ENCODE assay signal across 8 cellular contexts in the genomic region with DNA sequence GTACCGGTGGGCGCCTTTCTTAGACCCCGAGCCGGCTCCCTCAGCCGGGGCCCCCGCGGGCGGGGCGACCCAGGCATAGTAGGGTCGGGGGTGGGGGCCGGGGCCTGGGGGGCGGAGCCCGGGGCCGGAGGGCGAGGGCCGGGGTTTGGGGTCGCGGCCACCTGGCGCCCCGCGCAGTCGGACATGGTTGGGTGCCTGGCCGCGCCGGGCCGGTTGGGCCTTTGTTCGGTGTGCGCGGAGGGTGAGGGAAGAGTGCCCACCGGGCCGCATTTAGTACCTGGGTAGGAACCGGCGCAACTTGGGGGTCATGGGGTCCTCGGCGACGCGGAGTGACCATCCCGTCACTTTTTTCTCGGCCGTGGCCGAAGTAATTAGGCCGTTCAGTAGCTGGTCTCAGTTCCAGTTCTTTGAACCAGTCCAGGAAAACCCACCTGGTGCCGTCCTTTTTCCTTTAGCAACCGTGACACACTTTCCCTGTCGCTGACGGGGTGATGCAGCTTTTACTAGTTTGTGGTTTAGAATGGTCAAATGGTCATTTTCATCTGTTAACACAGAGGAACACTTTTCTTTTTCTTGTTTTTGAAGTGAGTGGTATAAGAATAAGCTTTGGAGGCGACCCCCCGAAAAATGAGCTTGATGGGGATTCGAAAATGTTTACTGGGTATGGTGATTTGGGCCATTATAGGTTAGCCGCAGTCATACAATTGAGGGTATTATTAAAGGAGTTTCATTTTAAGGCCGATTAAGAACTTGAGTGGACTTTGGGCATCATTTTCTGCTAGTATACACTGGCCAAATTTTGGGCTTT. TPM values are rescaled to one million over a fixed set of nuclear protein-coding genes. Genes with fewer than 3 reads are reported as not detected.
DNase-seq lines count a peak whose midpoint lies in the region; ATAC-seq and TF ChIP-seq lines count a peak whose summit lies in the region.

No MANE protein-coding gene starts in this region.

- TF ChIP-seq RAD21 in liver (IDR thresholded peaks at IDR 0.05) = no peak

- DNase-seq in activated T-cell treated with anti-CD3 and anti-CD28 coated beads, Interleukin-2, amount 50 U/mL, for 4 hours = no peak
- DNase-seq in activated T-cell treated with anti-CD3 and anti-CD28 coated beads for 4 hours (no peak), MG63 (peak; percentile 14), mammary epithelial cell (peak; percentile 28), thyroid gland (peak in 1 of 2 donors; percentile 18), SIG-M5 treated with dmso at 0.1 percent for 504 hours (lab: John Stamatoyannopoulos, UW; ENCODE audit: unreplicated experiment) (no peak), NCI-H2107 (lab: John Stamatoyannopoulos, UW) (no peak)

- in situ Hi-C loops in mammary epithelial cell (cut with MboI; ENCODE audit: low sequenced_read_pairs in 2 of 2) = no loop called here

- dilution Hi-C loops in mammary epithelial cell (cut with HindIII; ENCODE audit: low sequenced_read_pairs) = no loop called here

- no peak overlapping the region for H2AFZ ChIP-seq in mammary epithelial cell (ENCODE audit: low read depth, low read length)

- peaks cover 65% of the 10 kb centered on the region for H3K79me2 ChIP-seq in mammary epithelial cell (ENCODE audit: insufficient read depth, low read length)

- H4K20me1 ChIP-seq in mammary epithelial cell (ENCODE audit: insufficient read depth, low read length) = peaks cover 3% of the 10 kb centered on the region

- H3K4me1 ChIP-seq in mammary epithelial cell (ENCODE audit: insufficient read depth, low read length) = peaks cover 21% of the 10 kb centered on the region
- H3K4me1 ChIP-seq in liver (ENCODE audit: control insufficient read depth in 4 of 4, insufficient read depth in 4 of 4, low read length in 3 of 4) = peaks cover 0 to 11% (median 6%) of the 10 kb centered on the region in 4 donors
- H3K4me1 ChIP-seq in thyroid gland = peaks cover 0 to 25% of the 10 kb centered on the region in 2 donors

- no peaks in the 10 kb centered on the region for H3K27me3 Mint-ChIP-seq in activated T-cell treated with anti-CD3 and anti-CD28 coated beads, Interleukin-2, amount 50 U/mL, for 4 hours (ENCODE audit: low read depth)

- H3K9me3 ChIP-seq in MG63 (no peaks in the 10 kb centered on the region), mammary epithelial cell (replicated peaks; ENCODE audit: insufficient read depth, low read length) (no peaks in the 10 kb centered on the region), liver (ENCODE audit: control insufficient read depth in 4 of 4, low read length in 3 of 4) (no peaks in the 10 kb centered on the region), thyroid gland (no peaks in the 10 kb centered on the region)

- CTCF ChIA-PET in mammary epithelial cell (lab: Charles Lee; ENCODE audit: low non-redundant PET) = no interaction called here

- H3K27ac ChIP-seq in mammary epithelial cell (ENCODE audit: insufficient read depth, low read depth, low read length) (peak overlapping the region; percentile 85), liver (ENCODE audit: low read depth in 1 of 2, low read length in 2 of 2) (peak overlapping the region; percentile 52 to 73), thyroid gland (peak overlapping the region in 2 of 3 donors; percentile 13 to 56)

- peaks cover 14% of the 10 kb centered on the region for H3K36me3 Mint-ChIP-seq in activated T-cell treated with anti-CD3 and anti-CD28 coated beads, Interleukin-2, amount 50 U/mL, for 4 hours (ENCODE audit: insufficient read depth)

- intact Hi-C loops in mammary epithelial cell (cut with micrococcal nuclease) (loop anchor here (10.0 kb wide), 1 partner anchor 137 kb away; a partner anchor contains a TSS), thyroid gland (cut with DNase I) (no loop called here)

- peak; percentile 3 to 5 for ATAC-seq in activated T-cell treated with anti-CD3 and anti-CD28 coated beads, Interleukin-2, amount 50 U/mL, for 4 hours

- H3K4me3 Mint-ChIP-seq in activated T-cell treated with anti-CD3 and anti-CD28 coated beads, Interleukin-2, amount 50 U/mL, for 4 hours = peak overlapping the region; percentile 94

- peaks cover 27% of the 10 kb centered on the region for H3K4me1 Mint-ChIP-seq in activated T-cell treated with anti-CD3 and anti-CD28 coated beads, Interleukin-2, amount 50 U/mL, for 4 hours (ENCODE audit: low read depth)

- H3K27me3 ChIP-seq in MG63 = no peaks in the 10 kb centered on the region
- no peaks in the 10 kb centered on the region for H3K27me3 ChIP-seq in mammary epithelial cell (ENCODE audit: insufficient read depth, low read length)
- no peaks in the 10 kb centered on the region for H3K27me3 ChIP-seq in liver (ENCODE audit: control insufficient read depth in 4 of 4, insufficient read depth in 4 of 4, low read length in 3 of 4)
- H3K27me3 ChIP-seq in thyroid gland = no peaks in the 10 kb centered on the region

- TSS peak; percentile 42 for BruUV-seq in mammary epithelial cell (replicated peaks; lab: Mats Ljungman, UMichigan)

- peak overlapping the region; percentile 94 for H3K4me2 ChIP-seq in mammary epithelial cell (ENCODE audit: insufficient read depth, low read depth, low read length)

- peak overlapping the region; percentile 99 for H3K9ac ChIP-seq in mammary epithelial cell (ENCODE audit: insufficient read depth, low read length)
- peak overlapping the region; percentile 15 to 64 for H3K9ac ChIP-seq in liver (ENCODE audit: low read depth in 1 of 2, low read length in 2 of 2)

- H3K4me3 ChIP-seq in MG63 (peak overlapping the region; percentile 75), mammary epithelial cell (replicated peaks in 1 of 3; ENCODE audit: insufficient read depth in 1 of 3, low read depth in 2 of 3, low read length in 3 of 3) (peak overlapping the region; percentile 82 to 96 (median 95)), liver (ENCODE audit: low read depth in 1 of 3, low read length in 3 of 3) (peak overlapping the region; percentile 69 to 81 (median 79)), thyroid gland (replicated peaks in 1 of 3) (peak overlapping the region in 2 of 3 donors; percentile 9 to 68)

- WGBS in mammary epithelial cell (ENCODE audit: low coverage, missing lambda C conversion rate) = 3% methylated on average over 15 of the region's 51 CpGs
- under 1% methylated on average over 51 of the region's 51 CpGs for WGBS in liver
- 0% methylated on average over 24 to 26 of the region's 51 CpGs for WGBS in thyroid gland, 2 donors

- H3K36me3 ChIP-seq in MG63 (peaks cover 49% of the 10 kb centered on the region), mammary epithelial cell (ENCODE audit: insufficient read depth, low read length) (peaks cover 12% of the 10 kb centered on the region), liver (ENCODE audit: control insufficient read depth in 4 of 4, insufficient read depth in 3 of 4, low read depth in 1 of 4, low read length in 3 of 4) (no peaks in the 10 kb centered on the region), thyroid gland (no peaks in the 10 kb centered on the region)

- H3K9me3 Mint-ChIP-seq in activated T-cell treated with anti-CD3 and anti-CD28 coated beads, Interleukin-2, amount 50 U/mL, for 4 hours = no peaks in the 10 kb centered on the region

- TF ChIP-seq CTCF in mammary epithelial cell (conservative IDR thresholded peaks at IDR 0.05 in 1 of 2, IDR thresholded peaks at IDR 0.05 in 1 of 2; ENCODE audit: extremely low read depth in 1 of 2, insufficient read depth in 1 of 2, low read depth in 1 of 2, low read length in 2 of 2) (no peak), liver (IDR thresholded peaks at IDR 0.05; ENCODE audit: low read depth, low read length, missing input control) (no peak), thyroid gland (IDR thresholded peaks at IDR 0.05) (no peak)

- no peak for TF ChIP-seq POLR2A in thyroid gland (IDR thresholded peaks at IDR 0.05)

TF ChIP-seq in liver, 16 proteins besides CTCF, POLR2A, EP300 and RAD21:
- no peak for TF ChIP-seq SP1 (IDR thresholded peaks at IDR 0.05)
- TF ChIP-seq, protein P1, sequence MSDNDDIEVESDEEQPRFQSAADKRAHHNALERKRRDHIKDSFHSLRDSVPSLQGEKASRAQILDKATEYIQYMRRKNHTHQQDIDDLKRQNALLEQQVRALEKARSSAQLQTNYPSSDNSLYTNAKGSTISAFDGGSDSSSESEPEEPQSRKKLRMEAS (IDR thresholded peaks at IDR 0.05) = no peak
- TF ChIP-seq EGR1 (IDR thresholded peaks at IDR 0.05; ENCODE audit: low read depth in 2 of 2) = no peak
- TF ChIP-seq HNF4A (conservative IDR thresholded peaks at IDR 0.05) = peak in 1 of 2 donors; percentile 34
- no peak for TF ChIP-seq JUND (IDR thresholded peaks at IDR 0.05)
- TF ChIP-seq TAF1 (conservative IDR thresholded peaks at IDR 0.05) = no peak

RNA-seq across cellular contexts. Expression of a gene that starts 0.6 kb away (rescaled TPM):
- total RNA-seq in activated T-cell treated with anti-CD3 and anti-CD28 coated beads, Interleukin-2, amount 50 U/mL, for 4 hours = 100 to 1,000 TPM; 121 to 140 (median 139) TPM
- total RNA-seq in MG63 (2014; rRNA removed; shearing (Covaris generic); ENCODE audit: low replicate concordance) = 326 and 335 TPM in 2 replicates
- 100 to 1,000 TPM in 1 of 2 donors, 10 to 100 TPM in 1; 15.0 to 101 TPM for total RNA-seq in mammary epithelial cell
- 329 TPM for polyA plus RNA-seq in mammary epithelial cell
- polyA minus RNA-seq in mammary epithelial cell = 23.7 TPM
- total RNA-seq in liver = 10 to 100 TPM in 1 of 2 donors, 1 to 10 TPM in 1; 3.1 to 79.7 TPM
- 10 to 100 TPM; 17.6 to 17.9 TPM for polyA plus RNA-seq in liver
- total RNA-seq in thyroid gland = 10 to 100 TPM in 2 of 4 donors, 1 to 10 TPM in 2; 2.8 to 16.3 (median 11.2) TPM

RNA-seq across cellular contexts. Expression of a gene that starts 6.8 kb away (rescaled TPM):
- 10 to 100 TPM; 34.7 to 36.3 (median 35.1) TPM for total RNA-seq in activated T-cell treated with anti-CD3 and anti-CD28 coated beads, Interleukin-2, amount 50 U/mL, for 4 hours
- 7.4 and 9.7 TPM in 2 replicates for total RNA-seq in MG63 (2014; rRNA removed; shearing (Covaris generic); ENCODE audit: low replicate concordance)
- total RNA-seq in mammary epithelial cell (10 to 100 TPM; 24.5 to 26.5 TPM), liver (10 to 100 TPM; 26.0 to 37.7 TPM), thyroid gland (100 to 1,000 TPM in 1 of 4 donors, 10 to 100 TPM in 3; 77.1 to 110 (median 90.6) TPM)
- polyA plus RNA-seq in mammary epithelial cell (12.8 TPM), liver (10 to 100 TPM; 14.2 to 22.7 TPM)
- polyA minus RNA-seq in mammary epithelial cell = 10.3 TPM

Comparison
In these comparisons a context has a peak if more than half of its experiments do, and no peak if none do; other contexts are left out.
1. DNase-seq: peak in MG63 (single experiment) and mammary epithelial cell (single experiment); none in activated T-cell treated with anti-CD3 and anti-CD28 coated beads, Interleukin-2, amount 50 U/mL, for 4 hours (single experiment), activated T-cell treated with anti-CD3 and anti-CD28 coated beads for 4 hours (single experiment), SIG-M5 treated with dmso at 0.1 percent for 504 hours (single experiment) and NCI-H2107 (single experiment).
2. H3K4me3 ChIP-seq: peak in every context shown above with its lines; median percentile 95 in mammary epithelial cell; 79 in liver; 75 in MG63; 38 in thyroid gland.
3. H3K27ac ChIP-seq: peak in every context shown above with its lines; median percentile 85 in mammary epithelial cell; 62 in liver; 34 in thyroid gland.